Comparison of ENCODE assay signal across 15 cellular contexts in the genomic region with DNA sequence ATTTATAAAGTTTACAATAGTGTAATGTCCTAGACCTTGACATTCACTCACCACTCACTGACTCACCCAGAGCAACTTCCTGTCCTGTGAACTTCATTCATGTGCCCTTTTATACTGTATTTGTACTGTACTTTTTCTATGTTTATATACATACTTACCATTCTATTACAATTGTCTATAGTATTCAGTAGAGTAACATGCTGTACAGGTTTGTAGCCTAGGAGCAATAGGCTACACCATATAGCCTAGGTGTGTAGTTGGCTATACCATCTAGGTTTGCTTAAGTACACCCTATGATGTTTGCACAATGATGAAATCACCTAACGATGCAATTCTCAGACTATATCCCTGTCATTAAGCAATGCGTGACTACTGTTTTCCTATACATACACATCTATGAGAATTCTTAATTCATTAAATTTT. TPM values are rescaled to one million over a fixed set of nuclear protein-coding genes. Genes with fewer than 3 reads are reported as not detected.
DNase-seq lines count a peak whose midpoint lies in the region; ATAC-seq, FAIRE-seq and TF ChIP-seq lines count a peak whose summit lies in the region.
"Had no signal": no experiment of that assay in that cellular context is flagged by ENCODE, and none has a peak within 500 bp of the region (broad histone marks: within the 10 kb centered on the region; RNA-seq: fewer than 3 reads in every experiment).

No MANE protein-coding gene starts in this region.

- no peaks in the 10 kb centered on the region for H3K9me3 ChIP-seq in mesenchymal stem cell (ENCODE audit: control insufficient read depth, low read length)
- H3K9me3 ChIP-seq: vagina had no signal

- H3K27ac ChIP-seq in mesenchymal stem cell (ENCODE audit: low read length, poor library complexity, severe bottlenecking) (no peak overlapping the region), substantia nigra (ENCODE audit: low read depth, low read length, poor library complexity, severe bottlenecking) (no peak overlapping the region)
- H3K27ac ChIP-seq: vagina had no signal

- no peak overlapping the region for H3K4me2 ChIP-seq in mesenchymal stem cell (ENCODE audit: low read length, poor library complexity, severe bottlenecking)

- H3K4me3 ChIP-seq in bronchial epithelial cell (ENCODE audit: low read depth, low read length) (no peak overlapping the region), mesenchymal stem cell (ENCODE audit: insufficient read depth in 1 of 2, low read depth in 1 of 2, low read length in 2 of 2) (no peak overlapping the region)
- H3K4me3 ChIP-seq: vagina had no signal

- peaks cover 12% of the 10 kb centered on the region for H3K36me3 ChIP-seq in bronchial epithelial cell (ENCODE audit: control insufficient read depth, insufficient read depth, low read length)
- H3K36me3 ChIP-seq in mesenchymal stem cell (ENCODE audit: control insufficient read depth in 1 of 2, insufficient read depth in 2 of 2, low read depth in 1 of 2, low read length in 2 of 2), result peaks cover 42 to 54% of the 10 kb centered on the region in 2 experiments

- H3K79me1 ChIP-seq in mesenchymal stem cell (replicated peaks; ENCODE audit: low read length, poor library complexity, severe bottlenecking), result peaks cover 6% of the 10 kb centered on the region

- no peak overlapping the region for H4K8ac ChIP-seq in mesenchymal stem cell (ENCODE audit: low read length)

- H2AFZ ChIP-seq in mesenchymal stem cell (ENCODE audit: low read depth, low read length), result no peak overlapping the region

- DNase-seq in NK-92 treated with Interleukin-12 subunit alpha and Interleukin-12 subunit beta, amount 100 ng/mL, for 24 hours (lab: John Stamatoyannopoulos, UW), result peak; percentile 18
- no peak for DNase-seq in NK-92 (lab: John Stamatoyannopoulos, UW; ENCODE audit: unreplicated experiment)
- peak; percentile 61 for DNase-seq in NCI-H69 (lab: John Stamatoyannopoulos, UW)
- peak; percentile 94 for DNase-seq in bronchial epithelial cell (ENCODE audit: low read depth)
- peak; percentile 73 for DNase-seq in mesenchymal stem cell
- DNase-seq in substantia nigra (lab: John Stamatoyannopoulos, UW), result no peak
- DNase-seq: DMS79 treated with DMSO at 0.1 percent for 48 hours; NCI-H1105 treated with DMSO at 0.1 percent for 48 hours; NCI-H774; stimulated activated CD4-positive, alpha-beta T cell treated with anti-CD3 and anti-CD28 coated beads, Interleukin-15, amount 100 ng/mL, for 24 hours had no signal

- H2BK15ac ChIP-seq in mesenchymal stem cell (ENCODE audit: low read depth, poor library complexity, severe bottlenecking), result no peak overlapping the region

- H3K27me3 ChIP-seq in bronchial epithelial cell (ENCODE audit: control insufficient read depth, insufficient read depth, low read length), result no peaks in the 10 kb centered on the region
- no peaks in the 10 kb centered on the region for H3K27me3 ChIP-seq in mesenchymal stem cell (ENCODE audit: control insufficient read depth in 1 of 2, insufficient read depth in 1 of 2, low read length in 2 of 2)
- H3K27me3 ChIP-seq: vagina had no signal

- H3K4ac ChIP-seq in mesenchymal stem cell (ENCODE audit: low read depth in 1 of 2, low read length in 2 of 2), result no peak overlapping the region

- H4K91ac ChIP-seq in mesenchymal stem cell (ENCODE audit: low read length), result no peak overlapping the region

- no peak overlapping the region for H3K14ac ChIP-seq in mesenchymal stem cell (ENCODE audit: low read length in 2 of 2)

- H3K9ac ChIP-seq in mesenchymal stem cell (ENCODE audit: low read length), result no peak overlapping the region

- no peak overlapping the region for H2AK5ac ChIP-seq in mesenchymal stem cell (ENCODE audit: low read length, severe bottlenecking)

- no peak overlapping the region for H2BK5ac ChIP-seq in mesenchymal stem cell (ENCODE audit: low read depth, low read length, poor library complexity, severe bottlenecking)

- no peak for ATAC-seq in GM21447 (IDR thresholded peaks at IDR 0.05; ENCODE audit: unreplicated experiment)
- no peak for ATAC-seq in GM18868 (IDR thresholded peaks at IDR 0.05; ENCODE audit: unreplicated experiment)
- ATAC-seq: activated T-helper 17 cell treated with anti-CD3 and anti-CD28 coated beads, Interleukin-2, amount 50 U/mL, for 72 hours had no signal

- H3K4me1 ChIP-seq in mesenchymal stem cell (ENCODE audit: control insufficient read depth, insufficient read depth, low read depth, low read length), result peaks cover 3% of the 10 kb centered on the region
- H3K4me1 ChIP-seq: vagina had no signal

- no peak overlapping the region for H3K18ac ChIP-seq in mesenchymal stem cell (ENCODE audit: low read depth in 1 of 2, low read length in 2 of 2)

- no peak overlapping the region for H2BK120ac ChIP-seq in mesenchymal stem cell (ENCODE audit: low read depth, low read length)

- H2BK12ac ChIP-seq in mesenchymal stem cell (ENCODE audit: low read length in 2 of 2), result no peak overlapping the region

- TF ChIP-seq CTCF in bronchial epithelial cell (IDR thresholded peaks at IDR 0.05; ENCODE audit: insufficient read depth, low read length, severe bottlenecking), result no peak

- 40% methylated on average over 1 of the region's 2 CpGs for WGBS in mesenchymal stem cell

- no peak for FAIRE-seq in bronchial epithelial cell (lab: Jason Lieb, UNC)
- FAIRE-seq: H1 had no signal

- H3K23ac ChIP-seq in mesenchymal stem cell (ENCODE audit: low read length in 2 of 2), result no peak overlapping the region

RNA-seq across cellular contexts. Expression of gene EDEM2, which starts 17.5 kb away (rescaled TPM):
- total RNA-seq in bronchial epithelial cell, result 36.3 and 63.0 TPM in 2 replicates
- polyA plus RNA-seq in mesenchymal stem cell (2013, experiment 1 of 2), result 30.3 TPM
- 30.4 TPM for polyA plus RNA-seq in mesenchymal stem cell (2013, experiment 2 of 2)

RNA-seq across cellular contexts. Expression of gene TRPC4AP, which starts 37.1 kb away (rescaled TPM):
- total RNA-seq in bronchial epithelial cell, result 30.3 and 33.5 TPM in 2 replicates
- 50.9 TPM for polyA plus RNA-seq in mesenchymal stem cell (2013, experiment 1 of 2)
- 50.8 TPM for polyA plus RNA-seq in mesenchymal stem cell (2013, experiment 2 of 2)

RNA-seq across cellular contexts. Expression of gene PROCR, which starts 42.2 kb away (rescaled TPM):
- total RNA-seq in bronchial epithelial cell, result 61.3 and 127 TPM in 2 replicates
- 44.9 TPM for polyA plus RNA-seq in mesenchymal stem cell (2013, experiment 1 of 2)
- polyA plus RNA-seq in mesenchymal stem cell (2013, experiment 2 of 2), result 46.0 TPM

Comparison
In these comparisons a context has a peak if more than half of its experiments do, and no peak if none do; other contexts are left out.
1. DNase-seq: peak in NK-92 treated with Interleukin-12 subunit alpha and Interleukin-12 subunit beta, amount 100 ng/mL, for 24 hours (single experiment), NCI-H69 (single experiment), bronchial epithelial cell (single experiment) and mesenchymal stem cell (single experiment); none in NK-92 (single experiment) and substantia nigra (0 of 49).